In genomic region chr1:144998134-144998980, GRCh38 we compare ENCODE assay signal across 7 cellular contexts.
DNase-seq lines count a peak whose midpoint lies in the region; ATAC-seq, FAIRE-seq and TF ChIP-seq lines count a peak whose summit lies in the region.
"Not testable (repeated sequence)": the region's sequence is repeated elsewhere in the genome, so short reads cannot be mapped to it uniquely, and the experiment has no call there.

No MANE protein-coding gene starts in this region.

- peak overlapping the region; percentile 15; the same call in 1 of the 2 replicates for H3K4ac ChIP-seq in IMR-90 (ENCODE audit: low read depth, low read length)

- H3K56ac ChIP-seq in IMR-90 (ENCODE audit: extremely low read depth, insufficient read depth, low read length), result not testable (repeated sequence)

- WGBS in IMR-90 (ENCODE audit: extremely low coverage in 2 of 2, insufficient read length in 1 of 2), 2 experiments, result no CpG with 5 or more reads among the region's 5 CpGs
- WGBS in SK-N-SH (ENCODE audit: low lambda C conversion rate), result 90% methylated on average over 3 of the region's 5 CpGs

- in situ Hi-C loops in IMR-90 (cut with MboI; ENCODE audit: low sequenced_read_pairs), result not testable (repeated sequence)

- peak overlapping the region; percentile 76 for H3K4me3 Mint-ChIP-seq in astrocyte (ENCODE audit: unreplicated experiment)
- H3K4me3 Mint-ChIP-seq in progenitor cell of endocrine pancreas (ENCODE audit: low read depth), result not testable (repeated sequence)

- not testable (repeated sequence) for H3K4me3 ChIP-seq in IMR-90 (ENCODE audit: insufficient read depth, low read depth, low read length); SK-N-SH (ENCODE audit: low read depth in 2 of 2, low read length in 1 of 2); astrocyte (ENCODE audit: insufficient read depth, low read depth, low read length); endothelial cell of umbilical vein (replicated peaks in 1 of 3; ENCODE audit: insufficient read depth in 1 of 3, low read depth in 1 of 3, low read length in 3 of 3)

- not testable (repeated sequence) for H3K36me3 Mint-ChIP-seq in astrocyte (ENCODE audit: low read depth, unreplicated experiment); progenitor cell of endocrine pancreas (ENCODE audit: insufficient read depth)

- H2BK120ac ChIP-seq in IMR-90 (ENCODE audit: low read depth, low read length), result not testable (repeated sequence)

- not testable (repeated sequence) for BruUV-seq in IMR-90 (replicated peaks; lab: Mats Ljungman, UMichigan)
- TSS peak; percentile 72 for BruUV-seq in endothelial cell of umbilical vein (replicated peaks; lab: Mats Ljungman, UMichigan)

- H3K4me1 ChIP-seq in IMR-90 (ENCODE audit: control insufficient read depth, insufficient read depth, low read length); SK-N-SH (ENCODE audit: control insufficient read depth in 1 of 2, insufficient read depth in 2 of 2, low read depth in 1 of 2, low read length in 1 of 2); astrocyte (ENCODE audit: insufficient read depth, low read length); endothelial cell of umbilical vein (ENCODE audit: control insufficient read depth, extremely low read depth, insufficient read depth, low read length): not testable (repeated sequence)

- POLR2A ChIA-PET in IMR-90 (lab: Charles Lee; ENCODE audit: unreplicated experiment); SK-N-SH (lab: Yijun Ruan, JAX); endothelial cell of umbilical vein (lab: Charles Lee): not testable (repeated sequence)

- H3K27ac ChIP-seq in IMR-90 (ENCODE audit: insufficient read depth, low read length), result peak overlapping the region; percentile 23; the same call in 1 of the 2 replicates
- H3K27ac ChIP-seq in SK-N-SH (ENCODE audit: low read depth in 2 of 2, low read length in 1 of 2), result peak overlapping the region in 1 of 2 experiments; percentile 69; a peak in 2 of 4 replicates
- not testable (repeated sequence) for H3K27ac ChIP-seq in astrocyte (ENCODE audit: low read depth, low read length); endothelial cell of umbilical vein (ENCODE audit: insufficient read depth, low read depth, low read length)

- not testable (repeated sequence) for H3K9me3 ChIP-seq in IMR-90 (ENCODE audit: control insufficient read depth, insufficient read depth, low read length); SK-N-SH; astrocyte (ENCODE audit: insufficient read depth, low read depth, low read length); endothelial cell of umbilical vein (replicated peaks; ENCODE audit: control insufficient read depth, insufficient read depth, low read length)

- TF ChIP-seq CTCF in IMR-90 (conservative IDR thresholded peaks at IDR 0.05; ENCODE audit: low read depth, low read length); SK-N-SH (IDR thresholded peaks at IDR 0.05); astrocyte (IDR thresholded peaks at IDR 0.05; ENCODE audit: insufficient read depth, low read depth, low read length); endothelial cell of umbilical vein (IDR thresholded peaks at IDR 0.05; ENCODE audit: extremely low read depth in 1 of 2, insufficient read depth in 1 of 2, low read depth in 1 of 2, low read length in 2 of 2); progenitor cell of endocrine pancreas (IDR thresholded peaks at IDR 0.05; ENCODE audit: unreplicated experiment): not testable (repeated sequence)

- ATAC-seq in IMR-90 (ENCODE audit: low read depth), result peak; percentile 42

- H3K9me2 ChIP-seq in SK-N-SH, result not testable (repeated sequence)

- H3K27me3 Mint-ChIP-seq in astrocyte (ENCODE audit: low read depth, unreplicated experiment); progenitor cell of endocrine pancreas: not testable (repeated sequence)

- not testable (repeated sequence) for H3K36me3 ChIP-seq in IMR-90 (ENCODE audit: control insufficient read depth, insufficient read depth, low read length); SK-N-SH (replicated peaks in 1 of 2; ENCODE audit: control insufficient read depth in 1 of 2, insufficient read depth in 2 of 2, low read length in 1 of 2); astrocyte (ENCODE audit: insufficient read depth, low read length); endothelial cell of umbilical vein (ENCODE audit: control insufficient read depth in 2 of 2, extremely low read depth in 1 of 2, insufficient read depth in 2 of 2, low read length in 2 of 2)

- intact Hi-C loops in IMR-90 (cut with micrococcal nuclease); endothelial cell of umbilical vein (cut with micrococcal nuclease): not testable (repeated sequence)

- not testable (repeated sequence) for H2AFZ ChIP-seq in IMR-90 (replicated peaks; ENCODE audit: low read length, poor library complexity); SK-N-SH (ENCODE audit: low read depth); astrocyte (ENCODE audit: low read depth, low read length); endothelial cell of umbilical vein (ENCODE audit: low read depth, low read length)

- not testable (repeated sequence) for H2BK15ac ChIP-seq in IMR-90 (ENCODE audit: low read depth, low read length)

- TF ChIP-seq POLR2A in IMR-90 (IDR thresholded peaks at IDR 0.05; ENCODE audit: low read depth, low read length); endothelial cell of umbilical vein (IDR thresholded peaks at IDR 0.05; ENCODE audit: low read depth, low read length): not testable (repeated sequence)

- not testable (repeated sequence) for H3K79me2 ChIP-seq in SK-N-SH (ENCODE audit: insufficient read depth); astrocyte (ENCODE audit: insufficient read depth, low read length); endothelial cell of umbilical vein (ENCODE audit: control insufficient read depth, insufficient read depth, low read length)

- not testable (repeated sequence) for H3F3A ChIP-seq in SK-N-SH (replicated peaks; ENCODE audit: insufficient read depth)

- TF ChIP-seq EP300 in SK-N-SH (IDR thresholded peaks at IDR 0.05; ENCODE audit: borderline replicate concordance in 1 of 2, low read depth in 1 of 2, low read length in 1 of 2), result not testable (repeated sequence)

- H3K27me3 ChIP-seq in IMR-90 (ENCODE audit: control insufficient read depth, insufficient read depth, low read length); SK-N-SH (ENCODE audit: insufficient read depth); astrocyte (ENCODE audit: insufficient read depth, low read length); endothelial cell of umbilical vein (ENCODE audit: control insufficient read depth in 2 of 2, insufficient read depth in 2 of 2, low read length in 2 of 2): not testable (repeated sequence)

- H3K18ac ChIP-seq in IMR-90 (ENCODE audit: low read depth, low read length), result peak overlapping the region; percentile 52; the same call in 1 of the 2 replicates

- not testable (repeated sequence) for H4K20me1 ChIP-seq in IMR-90 (ENCODE audit: insufficient read depth, low read length); SK-N-SH (ENCODE audit: insufficient read depth); astrocyte (ENCODE audit: insufficient read depth, low read length); endothelial cell of umbilical vein (replicated peaks; ENCODE audit: control insufficient read depth, extremely low read depth, insufficient read depth, low read length)

- not testable (repeated sequence) for H3K9me1 ChIP-seq in IMR-90 (ENCODE audit: insufficient read depth, low read length); endothelial cell of umbilical vein (replicated peaks; ENCODE audit: control insufficient read depth, extremely low read depth, insufficient read depth, low read length)

- dilution Hi-C loops in IMR-90 (cut with HindIII; ENCODE audit: low sequenced_read_pairs, unreplicated experiment); endothelial cell of umbilical vein (cut with MboI; ENCODE audit: extremely low pct_ligation_motif_present, low sequenced_read_pairs): not testable (repeated sequence)

- H3K23ac ChIP-seq in IMR-90 (ENCODE audit: low read depth, low read length), result not testable (repeated sequence)

- H4K8ac ChIP-seq in IMR-90 (ENCODE audit: low read depth in 2 of 2, low read length in 2 of 2), result 0 out of 4 replicates have a peak overlapping the region, but pooled peaks of 1 of the 2 experiments have one; percentile 17

- H2AK9ac ChIP-seq in IMR-90 (replicated peaks; ENCODE audit: low read depth, low read length, poor library complexity), result not testable (repeated sequence)

- not testable (repeated sequence) for TF ChIP-seq RAD21 in IMR-90 (IDR thresholded peaks at IDR 0.05; ENCODE audit: low read length); SK-N-SH (IDR thresholded peaks at IDR 0.05; ENCODE audit: low read length)

- not testable (repeated sequence) for H3K4me2 ChIP-seq in IMR-90 (ENCODE audit: low read depth, low read length); astrocyte (ENCODE audit: low read length); endothelial cell of umbilical vein (ENCODE audit: insufficient read depth, low read length)
- peak overlapping the region; percentile 44; the same call in 1 of the 2 replicates for H3K4me2 ChIP-seq in SK-N-SH

- DNase-seq in IMR-90; SK-N-SH; astrocyte (ENCODE audit: low read depth); endothelial cell of umbilical vein (ENCODE audit: low read depth, low spot score); progenitor cell of endocrine pancreas (ENCODE audit: low spot score, unreplicated experiment): not testable (repeated sequence)
- DNase-seq in kidney tubule cell (ENCODE audit: low spot score) (peak; percentile 0), myocyte (ENCODE audit: low read depth) (peak; percentile 21)

- not testable (repeated sequence) for H3K9ac ChIP-seq in IMR-90 (ENCODE audit: low read depth, low read length); SK-N-SH; astrocyte (ENCODE audit: low read length); endothelial cell of umbilical vein (replicated peaks; ENCODE audit: extremely low read depth, insufficient read depth, low read length)

- not testable (repeated sequence) for H3K79me1 ChIP-seq in IMR-90 (ENCODE audit: low read depth in 1 of 2, low read length in 2 of 2)

- H4K5ac ChIP-seq in IMR-90 (ENCODE audit: low read depth, low read length), result peak overlapping the region; percentile 84

- H3K9me3 Mint-ChIP-seq in astrocyte (ENCODE audit: unreplicated experiment); progenitor cell of endocrine pancreas (ENCODE audit: low read depth): not testable (repeated sequence)

- H3K27ac Mint-ChIP-seq in astrocyte (ENCODE audit: unreplicated experiment) (peak overlapping the region; percentile 98), progenitor cell of endocrine pancreas (peak overlapping the region; percentile 28)

- H2AK5ac ChIP-seq in IMR-90 (ENCODE audit: low read depth, low read length), result not testable (repeated sequence)

- H3K4me1 Mint-ChIP-seq in astrocyte (ENCODE audit: low read depth, unreplicated experiment), result peaks cover 10% of the 10 kb centered on the region
- H3K4me1 Mint-ChIP-seq in progenitor cell of endocrine pancreas (ENCODE audit: low read depth), result not testable (repeated sequence)

- H2BK5ac ChIP-seq in IMR-90 (ENCODE audit: low read depth, low read length, poor library complexity, severe bottlenecking), result peak overlapping the region; percentile 45

- FAIRE-seq in astrocyte (lab: Jason Lieb, UNC), result not testable (repeated sequence)
- peak; percentile 33 for FAIRE-seq in endothelial cell of umbilical vein (lab: Jason Lieb, UNC)

- 0 out of 2 replicates have a peak overlapping the region, but pooled peaks have one; percentile 55 for H4K91ac ChIP-seq in IMR-90 (ENCODE audit: insufficient read depth, low read depth, low read length)

- CTCF ChIA-PET in IMR-90 (lab: Yijun Ruan, JAX); SK-N-SH (lab: Yijun Ruan, JAX); endothelial cell of umbilical vein (lab: Charles Lee): not testable (repeated sequence)

- H3K14ac ChIP-seq in IMR-90 (replicated peaks; ENCODE audit: low read depth, low read length), result peak overlapping the region; percentile 19; the same call in 1 of the 2 replicates

- not testable (repeated sequence) for H2BK20ac ChIP-seq in IMR-90 (ENCODE audit: low read depth, low read length)
